ENCODE assay signal across 5 cellular contexts in the genomic region with DNA sequence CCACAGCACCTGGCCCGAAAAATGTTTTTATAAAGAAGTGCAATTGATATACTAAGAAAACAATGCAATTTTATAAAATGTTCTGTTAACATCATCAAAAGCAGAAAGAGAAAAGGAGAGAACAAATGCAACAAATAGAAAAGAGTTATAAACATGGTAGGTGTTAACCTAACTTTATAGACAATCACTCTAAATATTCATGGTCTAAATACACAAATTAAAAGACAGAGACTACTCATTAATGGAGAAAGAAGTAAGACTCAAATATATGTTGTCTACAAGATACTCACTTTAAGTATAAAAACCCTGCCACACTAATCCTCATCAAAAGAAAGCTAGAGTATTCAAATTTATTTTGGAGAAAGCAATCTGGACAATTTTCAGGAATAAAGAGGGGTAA.
"Had no signal": no experiment of that assay in that cellular context is flagged by ENCODE, and none has a peak within 500 bp of the region (broad histone marks: within the 10 kb centered on the region; RNA-seq: fewer than 3 reads in every experiment).

No MANE protein-coding gene starts in this region.

- H3K27ac ChIP-seq: HL-60 had no signal

- ATAC-seq: HepG2 had no signal

- FAIRE-seq: HepG2 had no signal

- DNase-seq: IMR-90, KBM-7, KG1 had no signal
